In the genomic region with DNA sequence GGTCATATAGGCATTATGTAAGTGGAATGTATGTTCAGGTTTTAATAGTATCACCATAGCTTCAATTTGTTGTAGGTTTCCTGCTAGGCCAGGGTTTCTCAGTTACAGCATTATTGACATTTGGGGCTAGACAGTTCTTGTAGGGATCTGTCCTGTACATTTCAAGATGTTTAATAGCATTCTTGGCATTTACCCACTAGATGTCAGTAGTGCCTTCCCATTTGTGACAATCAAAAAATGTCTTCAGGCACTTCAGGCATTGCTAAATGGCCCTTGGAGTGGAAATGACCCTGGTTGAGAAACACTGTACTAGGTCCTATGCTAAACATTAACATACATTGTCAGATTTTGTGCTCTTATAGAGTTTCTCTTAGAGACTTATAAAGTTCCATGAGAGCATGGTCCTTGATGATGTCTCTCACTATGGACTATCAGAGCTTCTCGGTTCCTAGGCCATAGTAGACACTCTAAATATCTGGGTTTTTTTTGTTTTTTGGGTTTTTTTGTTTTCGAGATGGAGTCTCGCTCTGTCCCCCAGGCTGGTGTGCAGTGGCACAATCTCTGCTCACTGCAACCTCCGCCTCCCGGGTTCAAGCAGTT, we compare ENCODE assay signal across 8 cellular contexts. TPM values are rescaled to one million over a fixed set of nuclear protein-coding genes. Genes with fewer than 3 reads are reported as not detected.
DNase-seq lines count a peak whose midpoint lies in the region; ATAC-seq, FAIRE-seq and TF ChIP-seq lines count a peak whose summit lies in the region.

No MANE protein-coding gene starts in this region.

- TF ChIP-seq EP300 in ovary (IDR thresholded peaks at IDR 0.05): no peak

- WGBS in ovary, 3 donors: 73 to 74% (median 73%) methylated on average over 5 of the region's 5 CpGs

- H3K27me3 ChIP-seq in BE2C (no peaks in the 10 kb centered on the region), iPS-20b (ENCODE audit: insufficient read depth, low read length) (no peaks in the 10 kb centered on the region), ovary (no peaks in the 10 kb centered on the region)

- H3K4me1 ChIP-seq in BE2C (no peaks in the 10 kb centered on the region), iPS-20b (ENCODE audit: insufficient read depth, low read length) (no peaks in the 10 kb centered on the region), ovary (ENCODE audit: insufficient read depth) (peaks cover 5% of the 10 kb centered on the region)

- TF ChIP-seq CTCF in BE2C (IDR thresholded peaks at IDR 0.05; ENCODE audit: low read depth, low read length) (peak; percentile 77), VCaP (conservative IDR thresholded peaks at IDR 0.05) (peak; percentile 94), ovary (IDR thresholded peaks at IDR 0.05) (no peak)

- peak overlapping the region; percentile 87 for H3K4me3 ChIP-seq in BE2C (ENCODE audit: low read depth, low read length)
- peak overlapping the region; percentile 100 for H3K4me3 ChIP-seq in iPS-20b (ENCODE audit: low read length)
- no peak overlapping the region for H3K4me3 ChIP-seq in ovary

- H3K36me3 ChIP-seq in BE2C: peaks cover 55% of the 10 kb centered on the region
- H3K36me3 ChIP-seq in iPS-20b (ENCODE audit: insufficient read depth, low read depth, low read length): peaks cover 59% of the 10 kb centered on the region
- H3K36me3 ChIP-seq in ovary: no peaks in the 10 kb centered on the region

- intact Hi-C loops in ovary (cut with DNase I): no loop called here

- peak overlapping the region; percentile 99; the same call in 1 of the 2 replicates for H3K9ac ChIP-seq in iPS-20b (ENCODE audit: low read depth, low read length)

- FAIRE-seq in GM19239 (lab: Jason Lieb, UNC): peak; percentile 54

- H3K9me3 ChIP-seq in BE2C: no peaks in the 10 kb centered on the region
- H3K9me3 ChIP-seq in iPS-20b (ENCODE audit: insufficient read depth, low read depth, low read length): no peaks in the 10 kb centered on the region
- no peaks in the 10 kb centered on the region for H3K9me3 ChIP-seq in ovary

- no peak for ATAC-seq in GM19467 (IDR thresholded peaks at IDR 0.05; ENCODE audit: unreplicated experiment)

- H3K27ac ChIP-seq in VCaP (peak overlapping the region; percentile 96; the same call in 1 of the 2 replicates), iPS-20b (ENCODE audit: low read length) (no peak overlapping the region), ovary (no peak overlapping the region)

- TF ChIP-seq POLR2A in ovary (IDR thresholded peaks at IDR 0.05): no peak

- peak; percentile 24 for DNase-seq in BE2C
- DNase-seq in GM19239 (ENCODE audit: insufficient read length, low spot score): peak; percentile 12
- peak; percentile 7 for DNase-seq in NCI-H2107 treated with DMSO at 0.1 percent for 48 hours (lab: John Stamatoyannopoulos, UW; ENCODE audit: unreplicated experiment)
- DNase-seq in globus pallidus (ENCODE audit: low spot score): no peak
- DNase-seq in ovary: no peak

RNA-seq across cellular contexts. Expression of gene KIF20A, which starts 1.4 kb away (rescaled TPM):
- polyA plus RNA-seq in BE2C (2012; ENCODE audit: insufficient read depth, insufficient read length, low read depth): 7.1 TPM
- total RNA-seq in ovary: 1 to 10 TPM in 1 of 7 donors, under 1 TPM in 4, not detected in 2; 0.10 to 1.1 (median 0.34) TPM
- 1 to 10 TPM in 1 of 2 donors, under 1 TPM in 1; 0.47 to 3.1 TPM for polyA plus RNA-seq in ovary

RNA-seq across cellular contexts. Expression of gene BRD8, which starts 1.9 kb away (rescaled TPM):
- polyA plus RNA-seq in BE2C (2012; ENCODE audit: insufficient read depth, insufficient read length, low read depth): 78.9 TPM
- total RNA-seq in ovary: 10 to 100 TPM; 37.2 to 56.2 (median 50.2) TPM
- 10 to 100 TPM; 44.0 to 74.8 TPM for polyA plus RNA-seq in ovary

RNA-seq across cellular contexts. Expression of gene CDC23, which starts 32.8 kb away (rescaled TPM):
- polyA plus RNA-seq in BE2C (2012; ENCODE audit: insufficient read depth, insufficient read length, low read depth): 34.8 TPM
- total RNA-seq in ovary: 10 to 100 TPM; 10.6 to 24.0 (median 21.6) TPM
- polyA plus RNA-seq in ovary: 10 to 100 TPM; 14.6 to 28.8 TPM

RNA-seq across cellular contexts. Expression of gene NME5, which starts 41.1 kb away (rescaled TPM):
- 0.49 TPM for polyA plus RNA-seq in BE2C (2012; ENCODE audit: insufficient read depth, insufficient read length, low read depth)
- total RNA-seq in ovary: 10 to 100 TPM in 2 of 7 donors, 1 to 10 TPM in 5; 3.6 to 16.2 (median 7.2) TPM
- 1 to 10 TPM; 3.6 to 6.2 TPM for polyA plus RNA-seq in ovary

Comparison
In these comparisons a context has a peak if more than half of its experiments do, and no peak if none do; other contexts are left out.
1. DNase-seq: peak in BE2C (single experiment), GM19239 (single experiment) and NCI-H2107 treated with DMSO at 0.1 percent for 48 hours (single experiment); none in globus pallidus (single experiment) and ovary (0 of 5).
2. CTCF ChIP-seq: peak in BE2C (single experiment) and VCaP (single experiment); none in ovary (0 of 3).